Comparison of ENCODE assay signal across 1 cellular context in genomic region chr12:10361084-10361483, GRCh38.
TF ChIP-seq lines count a peak whose summit lies in the region.

No MANE protein-coding gene starts in this region.

TF ChIP-seq in K562, 482 proteins besides CTCF, POLR2A, EP300 and RAD21:
- no peak for TF ChIP-seq ARHGAP35 (IDR thresholded peaks at IDR 0.05; ENCODE audit: partially characterized antibody)
- TF ChIP-seq ZNF592 (IDR thresholded peaks at IDR 0.05), result peak; percentile 30; the same call in 1 of the 2 replicates
- 0 out of 2 replicates have a peak, but pooled peaks have one; percentile 25 for TF ChIP-seq MGA (IDR thresholded peaks at IDR 0.05)
- 0 out of 4 replicates have a peak, but pooled peaks of 1 of the 2 experiments have one; percentile 7 for TF ChIP-seq MNT (conservative IDR thresholded peaks at IDR 0.05)
- TF ChIP-seq HLTF (IDR thresholded peaks at IDR 0.05), result no peak
- TF ChIP-seq HNRNPL (IDR thresholded peaks at IDR 0.05; ENCODE audit: low read depth, low read length), result no peak
- TF ChIP-seq ZSCAN32 (CRISPR knock-in tag; IDR thresholded peaks at IDR 0.05), result no peak
- peak; percentile 96 for TF ChIP-seq PKNOX1 (IDR thresholded peaks at IDR 0.05)
- no peak for TF ChIP-seq CCAR2 (IDR thresholded peaks at IDR 0.05; ENCODE audit: low read depth, low read length)
- TF ChIP-seq SMAD4 (CRISPR knock-in tag; conservative IDR thresholded peaks at IDR 0.05), result no peak
- TF ChIP-seq PBX2 (CRISPR knock-in tag; IDR thresholded peaks at IDR 0.05; ENCODE audit: low read depth), result no peak
- TF ChIP-seq PBX2 (tag; conservative IDR thresholded peaks at IDR 0.05; ENCODE audit: low read depth), result peak; percentile 75
- TF ChIP-seq ZNF395 (CRISPR knock-in tag; IDR thresholded peaks at IDR 0.05), result no peak
- no peak for TF ChIP-seq ZNF282 (CRISPR knock-in tag; IDR thresholded peaks at IDR 0.05)
- TF ChIP-seq ZBTB1 (CRISPR knock-in tag; IDR thresholded peaks at IDR 0.05; ENCODE audit: borderline replicate concordance, low read depth), result no peak
- TF ChIP-seq YY1 (IDR thresholded peaks at IDR 0.05; ENCODE audit: borderline replicate concordance in 1 of 3, control insufficient read depth in 1 of 3, extremely low read depth in 1 of 3, insufficient read depth in 3 of 3, insufficient read length in 1 of 3, insufficient replicate concordance in 2 of 3, low read depth in 1 of 3, low read length in 2 of 3), result peak in 1 of 3 experiments; percentile 65
TF ChIP-seq in K562: peak in this region for 6.
